29 cellular contexts compared by ENCODE assay signal in the genomic region with DNA sequence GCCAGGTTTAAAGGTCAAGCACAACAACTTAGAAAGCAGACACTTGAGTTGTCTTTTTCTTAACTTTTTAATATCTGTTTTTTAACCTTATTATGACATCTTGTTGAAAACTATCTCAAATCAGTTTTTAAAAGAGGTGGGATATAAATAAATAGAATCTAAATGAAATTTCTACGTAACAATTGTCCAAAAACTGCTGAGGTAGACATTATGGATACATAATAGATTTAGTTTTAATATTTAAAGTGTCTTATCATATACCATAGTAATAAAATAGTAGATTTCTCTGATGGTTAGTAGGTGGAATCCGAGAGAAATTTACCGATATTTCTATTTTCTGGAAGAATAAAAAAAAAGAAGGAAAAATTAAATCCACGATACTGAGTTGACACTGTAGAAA.
"Had no signal": no experiment of that assay in that cellular context is flagged by ENCODE, and none has a peak within 500 bp of the region (broad histone marks: within the 10 kb centered on the region; RNA-seq: fewer than 3 reads in every experiment).

No MANE protein-coding gene starts in this region.

- H3K27ac ChIP-seq: brain microvascular endothelial cell, coronary artery, dorsolateral prefrontal cortex, esophagus muscularis mucosa, foreskin keratinocyte, gastroesophageal sphincter, heart right ventricle, hepatocyte had no signal

- H3K27me3 ChIP-seq: brain microvascular endothelial cell, dorsolateral prefrontal cortex, esophagus muscularis mucosa, foreskin keratinocyte, heart right ventricle, hepatocyte had no signal

- H3K4me1 ChIP-seq: esophagus muscularis mucosa, foreskin keratinocyte, gastroesophageal sphincter had no signal

- DNase-seq: activated CD4-positive, alpha-beta memory T cell treated with anti-CD3 and anti-CD28 coated beads for 36 hours; activated CD4-positive, alpha-beta T cell treated with anti-CD3 and anti-CD28 coated beads for 36 hours; activated CD4-positive, alpha-beta T cell treated with anti-CD3 and anti-CD28 coated beads, Interleukin-2, amount 10 ng/mL, durations not matched to agents 24 days and 14 days; activated CD4-positive, CD25-positive, alpha-beta regulatory T cell; activated CD4-positive, CD25-positive, alpha-beta regulatory T cell treated with anti-CD3 and anti-CD28 coated beads, Interleukin-2, amount 50 U/mL, for 72 hours; activated CD8-positive, alpha-beta memory T cell treated with anti-CD3 and anti-CD28 coated beads, Interleukin-2, amount 50 U/mL, for 48 hours; activated CD8-positive, alpha-beta T cell treated with anti-CD3 and anti-CD28 coated beads, Interleukin-2, amount 10 ng/mL, durations not matched to agents 7 days and 5 days; activated gamma-delta T cell treated with Interleukin-2 at 50 U/mL for 16 hours; activated naive CD4-positive, alpha-beta T cell treated with anti-CD3 and anti-CD28 coated beads, Interleukin-2, amount 50 U/mL, for 16 hours; activated naive CD4-positive, alpha-beta T cell treated with Interleukin-2 at 50 U/mL for 16 hours; activated T-cell treated with anti-CD3 and anti-CD28 coated beads for 4 hours; activated T-cell treated with anti-CD3 and anti-CD28 coated beads, Interleukin-2, amount 50 U/mL, for 24 hours; activated T-cell treated with anti-CD3 and anti-CD28 coated beads, Interleukin-2, amount 50 U/mL, for 72 hours; amniotic stem cell; anterior cingulate cortex; brain microvascular endothelial cell; dorsolateral prefrontal cortex; effector memory CD4-positive, alpha-beta T cell; endodermal cell; erythroblast; foreskin keratinocyte; heart right ventricle; T-helper 2 cell had no signal

- FAIRE-seq: astrocyte, bronchial epithelial cell had no signal

- H3K9me3 ChIP-seq: esophagus muscularis mucosa, gastroesophageal sphincter, heart right ventricle had no signal

- H2AFZ ChIP-seq: hepatocyte had no signal

- H3K4me2 ChIP-seq: hepatocyte had no signal

- H3K36me3 ChIP-seq: brain microvascular endothelial cell, esophagus muscularis mucosa, gastroesophageal sphincter, heart right ventricle had no signal

- ATAC-seq: activated CD4-positive, alpha-beta T cell treated with anti-CD3 and anti-CD28 coated beads for 36 hours; activated CD8-positive, alpha-beta T cell treated with anti-CD3 and anti-CD28 coated beads, Interleukin-2, amount 10 ng/mL, durations not matched to agents 7 days and 5 days; activated T-cell treated with anti-CD3 and anti-CD28 coated beads, Interleukin-2, amount 50 U/mL, for 72 hours; foreskin keratinocyte; gastroesophageal sphincter; heart right ventricle had no signal

- H3K4me3 ChIP-seq: coronary artery, dorsolateral prefrontal cortex, esophagus muscularis mucosa, gastroesophageal sphincter, heart right ventricle, hepatocyte had no signal
